12 cellular contexts compared by ENCODE assay signal in genomic region chr10:26486304-26486703, GRCh38. TPM values are rescaled to one million over a fixed set of nuclear protein-coding genes. Genes with fewer than 3 reads are reported as not detected.
DNase-seq lines count a peak whose midpoint lies in the region; ATAC-seq and TF ChIP-seq lines count a peak whose summit lies in the region.
"Had no signal": no experiment of that assay in that cellular context is flagged by ENCODE, and none has a peak within 500 bp of the region (broad histone marks: within the 10 kb centered on the region; RNA-seq: fewer than 3 reads in every experiment).

No MANE protein-coding gene starts in this region.

- DNase-seq in activated naive CD4-positive, alpha-beta T cell (lab: John Stamatoyannopoulos, UW): no peak
- peak; percentile 89 for DNase-seq in amniotic epithelial cell (ENCODE audit: low read depth)
- peak; percentile 75 for DNase-seq in kidney epithelial cell (ENCODE audit: low read depth)
- no peak for DNase-seq in vagina (ENCODE audit: extremely low spot score in 2 of 2)
- no peak for DNase-seq in mesothelial cell of epicardium (ENCODE audit: low spot score in 2 of 2, unreplicated experiment in 2 of 2)
- DNase-seq in putamen (ENCODE audit: low spot score): no peak
- DNase-seq: amygdala, H7, NCI-H524 had no signal

- H3K4me3 Mint-ChIP-seq in activated naive CD4-positive, alpha-beta T cell treated with anti-CD3 and anti-CD28 coated beads, Interleukin-2, amount 50 U/mL, for 24 hours: peak overlapping the region; percentile 83
- H3K4me3 Mint-ChIP-seq in mesothelial cell of epicardium: no peak overlapping the region
- H3K4me3 Mint-ChIP-seq: neural crest cell had no signal

- H3K9me3 ChIP-seq in vagina: no peaks in the 10 kb centered on the region

- no peaks in the 10 kb centered on the region for H3K9me3 Mint-ChIP-seq in activated naive CD4-positive, alpha-beta T cell treated with anti-CD3 and anti-CD28 coated beads, Interleukin-2, amount 50 U/mL, for 24 hours
- no peaks in the 10 kb centered on the region for H3K9me3 Mint-ChIP-seq in mesothelial cell of epicardium
- H3K9me3 Mint-ChIP-seq: neural crest cell had no signal

- H3K27ac Mint-ChIP-seq in activated naive CD4-positive, alpha-beta T cell treated with anti-CD3 and anti-CD28 coated beads, Interleukin-2, amount 50 U/mL, for 24 hours: peak overlapping the region; percentile 98
- no peak overlapping the region for H3K27ac Mint-ChIP-seq in mesothelial cell of epicardium

- intact Hi-C loops in vagina (cut with DNase I): no loop called here

- H3K4me1 ChIP-seq in vagina: peaks cover 6% of the 10 kb centered on the region

- TF ChIP-seq CTCF in kidney epithelial cell (IDR thresholded peaks at IDR 0.05; ENCODE audit: insufficient read depth, low read length, poor library complexity, severe bottlenecking) (no peak), vagina (IDR thresholded peaks at IDR 0.05) (no peak), mesothelial cell of epicardium (IDR thresholded peaks at IDR 0.05; ENCODE audit: unreplicated experiment) (no peak)

- peaks cover 8% of the 10 kb centered on the region for H3K36me3 Mint-ChIP-seq in activated naive CD4-positive, alpha-beta T cell treated with anti-CD3 and anti-CD28 coated beads, Interleukin-2, amount 50 U/mL, for 24 hours
- no peaks in the 10 kb centered on the region for H3K36me3 Mint-ChIP-seq in mesothelial cell of epicardium

- H3K36me3 ChIP-seq in kidney epithelial cell (ENCODE audit: control insufficient read depth, insufficient read depth, low read length) (no peaks in the 10 kb centered on the region), vagina (no peaks in the 10 kb centered on the region)

- no peaks in the 10 kb centered on the region for H3K27me3 Mint-ChIP-seq in activated naive CD4-positive, alpha-beta T cell treated with anti-CD3 and anti-CD28 coated beads, Interleukin-2, amount 50 U/mL, for 24 hours
- no peaks in the 10 kb centered on the region for H3K27me3 Mint-ChIP-seq in mesothelial cell of epicardium (ENCODE audit: low read depth)

- TF ChIP-seq POLR2A in vagina (IDR thresholded peaks at IDR 0.05): no peak

- no peak for ATAC-seq in GM19452 (IDR thresholded peaks at IDR 0.05; ENCODE audit: unreplicated experiment)

- H3K27me3 ChIP-seq in kidney epithelial cell (ENCODE audit: control insufficient read depth, insufficient read depth, low read length) (no peaks in the 10 kb centered on the region), vagina (no peaks in the 10 kb centered on the region)

- peak overlapping the region; percentile 76 for H3K27ac ChIP-seq in vagina

- H3K4me3 ChIP-seq in kidney epithelial cell (ENCODE audit: low read depth, low read length) (no peak overlapping the region), vagina (no peak overlapping the region)

- H3K4me1 Mint-ChIP-seq in activated naive CD4-positive, alpha-beta T cell treated with anti-CD3 and anti-CD28 coated beads, Interleukin-2, amount 50 U/mL, for 24 hours: peaks cover 72% of the 10 kb centered on the region
- peaks cover 23% of the 10 kb centered on the region for H3K4me1 Mint-ChIP-seq in mesothelial cell of epicardium
- H3K4me1 Mint-ChIP-seq: neural crest cell had no signal

RNA-seq across cellular contexts. Expression of gene APBB1IP, which starts 48.2 kb away (rescaled TPM):
- total RNA-seq in kidney epithelial cell (0.07 and 1.8 TPM in 2 replicates), vagina (7.4 TPM), mesothelial cell of epicardium (0.20 to 0.22 TPM in 2 of 3 replicates, not detected in the other)
- total RNA-seq: H7, neural crest cell had no signal

Comparison
In these comparisons a context has a peak if more than half of its experiments do, and no peak if none do; other contexts are left out.
1. DNase-seq: peak in amniotic epithelial cell (single experiment) and kidney epithelial cell (single experiment); none in activated naive CD4-positive, alpha-beta T cell (0 of 4), vagina (0 of 2), mesothelial cell of epicardium (0 of 2) and putamen (single experiment).